ENCODE assay signal across 27 cellular contexts in genomic region chr6:167738386-167738785, GRCh38.
"Had no signal": no experiment of that assay in that cellular context is flagged by ENCODE, and none has a peak within 500 bp of the region (broad histone marks: within the 10 kb centered on the region; RNA-seq: fewer than 3 reads in every experiment).

No MANE protein-coding gene starts in this region.

- H3K4me3 ChIP-seq: left ventricle myocardium inferior, mucosa of descending colon, pancreas, prostate gland, testis, thyroid gland, transverse colon, upper lobe of right lung had no signal

- H3K9me3 ChIP-seq: mucosa of descending colon, pancreas, prostate gland, testis, thyroid gland, transverse colon, upper lobe of right lung had no signal

- H3K4me1 ChIP-seq: pancreas had no signal

- H3K36me3 ChIP-seq: left ventricle myocardium inferior, pancreas, prostate gland, thyroid gland, transverse colon, upper lobe of right lung had no signal

- DNase-seq: hippocampal formation; kidney; left colon; left ventricle myocardium inferior; midbrain; mucosa of descending colon; naive thymus-derived CD4-positive, alpha-beta T cell; nucleus accumbens; pancreas; retina; right cardiac atrium; small intestine; stimulated activated CD4-positive, alpha-beta T cell treated with anti-CD3 and anti-CD28 coated beads, Interleukin-1b, Interleukin-23, amount 100 ng/mL, for 48 hours; stimulated activated CD4-positive, alpha-beta T cell treated with anti-CD3 and anti-CD28 coated beads, Interleukin-2, amount 100 ng/mL, for 48 hours; stimulated activated CD4-positive, alpha-beta T cell treated with anti-CD3 and anti-CD28 coated beads, Interleukin-4, amount 100 ng/mL, for 4 hours; stimulated activated CD8-positive, alpha-beta memory T cell treated with anti-CD3 and anti-CD28 coated beads, Interleukin-4, amount 100 ng/mL, for 48 hours; stimulated activated naive CD4-positive, alpha-beta T cell treated with Interleukin-2 at 50 U/mL for 16 hours; stimulated activated naive CD8-positive, alpha-beta T cell treated with anti-CD3 and anti-CD28 coated beads, Interleukin-15, amount 100 ng/mL, for 72 hours; testis; thyroid gland; transverse colon; upper lobe of right lung had no signal

- H3K36me3 Mint-ChIP-seq: memory B cell; naive thymus-derived CD4-positive, alpha-beta T cell; natural killer cell treated with Interleukin-12 subunit alpha and Interleukin-12 subunit beta and Interleukin-15 and Interleukin-18, amount 100 ng/mL, for 72 hours; stimulated activated memory B cell treated with anti-CD40 and anti-IgM and Interleukin-4, amounts not matched to agents 10 μg/mL and 1 μg/mL and 100 μg/mL, for 72 hours had no signal

- H3K27me3 ChIP-seq: pancreas, testis, thyroid gland, transverse colon, upper lobe of right lung had no signal

- ATAC-seq: left colon; mucosa of descending colon; naive thymus-derived CD4-positive, alpha-beta T cell; pancreas; right cardiac atrium; sciatic nerve; stimulated activated memory B cell treated with anti-CD40 and anti-IgM and Interleukin-4, amounts not matched to agents 10 μg/mL and 1 μg/mL and 100 μg/mL, for 72 hours; stimulated activated naive CD8-positive, alpha-beta T cell treated with anti-CD3 and anti-CD28 coated beads, Interleukin-15, amount 100 ng/mL, for 72 hours; upper lobe of right lung had no signal

- H3K4me3 Mint-ChIP-seq: memory B cell; naive thymus-derived CD4-positive, alpha-beta T cell; natural killer cell treated with Interleukin-12 subunit alpha and Interleukin-12 subunit beta and Interleukin-15 and Interleukin-18, amount 100 ng/mL, for 72 hours; stimulated activated memory B cell treated with anti-CD40 and anti-IgM and Interleukin-4, amounts not matched to agents 10 μg/mL and 1 μg/mL and 100 μg/mL, for 72 hours; stimulated activated naive CD8-positive, alpha-beta T cell treated with anti-CD3 and anti-CD28 coated beads, Interleukin-15, amount 100 ng/mL, for 72 hours had no signal

- H3K27ac Mint-ChIP-seq: memory B cell; natural killer cell treated with Interleukin-12 subunit alpha and Interleukin-12 subunit beta and Interleukin-15 and Interleukin-18, amount 100 ng/mL, for 72 hours; stimulated activated memory B cell treated with anti-CD40 and anti-IgM and Interleukin-4, amounts not matched to agents 10 μg/mL and 1 μg/mL and 100 μg/mL, for 72 hours; stimulated activated naive CD8-positive, alpha-beta T cell treated with anti-CD3 and anti-CD28 coated beads, Interleukin-15, amount 100 ng/mL, for 72 hours had no signal

- H3K27ac ChIP-seq: left ventricle myocardium inferior, pancreas, prostate gland, testis, thyroid gland, transverse colon, upper lobe of right lung had no signal
